ENCODE assay signal across 24 cellular contexts in the genomic region with DNA sequence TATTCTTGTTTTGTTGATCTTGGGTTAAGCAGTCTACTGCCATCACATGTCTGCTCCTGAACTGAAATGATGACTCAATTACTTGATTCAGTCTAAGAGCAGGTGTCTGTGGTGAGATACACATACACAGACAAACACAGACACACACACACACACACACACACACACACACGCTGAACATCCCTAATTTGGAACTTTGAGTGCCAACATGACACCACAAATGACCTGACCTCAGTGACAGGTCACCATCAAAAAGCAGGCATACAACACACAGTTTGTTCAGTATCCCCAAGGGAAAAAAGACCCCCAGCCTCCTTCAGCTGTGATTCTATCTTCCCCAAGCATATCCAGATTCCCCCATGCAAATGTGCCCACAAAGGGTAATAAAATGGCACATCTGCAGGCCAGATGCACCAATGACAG.
DNase-seq lines count a peak whose midpoint lies in the region; TF ChIP-seq lines count a peak whose summit lies in the region.
"Had no signal": no experiment of that assay in that cellular context is flagged by ENCODE, and none has a peak within 500 bp of the region (broad histone marks: within the 10 kb centered on the region; RNA-seq: fewer than 3 reads in every experiment).

No MANE protein-coding gene starts in this region.

- H3K4me1 Mint-ChIP-seq in mesothelial cell of epicardium, result peaks cover 14% of the 10 kb centered on the region
- peaks cover 17% of the 10 kb centered on the region for H3K4me1 Mint-ChIP-seq in Caco-2 (ENCODE audit: low read depth, unreplicated experiment)
- H3K4me1 Mint-ChIP-seq: stimulated activated naive CD8-positive, alpha-beta T cell treated with anti-CD3 and anti-CD28 coated beads, Interleukin-15, amount 100 ng/mL, for 72 hours had no signal

- CTCF ChIA-PET in Caco-2 (lab: Charles Lee), result interaction anchor here (0.9 kb wide), 1 partner anchor 63 kb away, joined by 3 read pairs; no protein-coding TSS in a partner anchor

- H3K9me3 ChIP-seq in Caco-2, result 0 out of 2 replicates have a peak, but pooled peaks cover 6% of the 10 kb centered on the region
- no peaks in the 10 kb centered on the region for H3K9me3 ChIP-seq in right atrium auricular region
- H3K9me3 ChIP-seq: ascending aorta, uterus had no signal

- no peak overlapping the region for H3K4me3 ChIP-seq in epithelial cell of esophagus (ENCODE audit: low read length)
- no peak overlapping the region for H3K4me3 ChIP-seq in Caco-2 (ENCODE audit: low read depth, low read length)
- no peak overlapping the region for H3K4me3 ChIP-seq in right atrium auricular region
- H3K4me3 ChIP-seq: ascending aorta, skin epidermis, uterus had no signal

- H3K4me1 ChIP-seq in Caco-2 (peaks cover 22% of the 10 kb centered on the region), right atrium auricular region (no peaks in the 10 kb centered on the region)
- H3K4me1 ChIP-seq: ascending aorta, uterus had no signal

- POLR2A ChIA-PET in Caco-2 (lab: Charles Lee), result interaction anchor here (1.2 kb wide), 1 partner anchor 22 kb away, joined by 4 read pairs; no protein-coding TSS in a partner anchor

- H3K27ac ChIP-seq in right atrium auricular region, result no peak overlapping the region
- H3K27ac ChIP-seq: ascending aorta, skin epidermis, uterus had no signal

- H3K4me3 Mint-ChIP-seq in mesothelial cell of epicardium (no peak overlapping the region), Caco-2 (ENCODE audit: unreplicated experiment) (no peak overlapping the region)
- H3K4me3 Mint-ChIP-seq: activated CD8-positive, alpha-beta T cell treated with anti-CD3 and anti-CD28 coated beads, Interleukin-2, amount 10 ng/mL, durations not matched to agents 7 days and 5 days; activated naive CD4-positive, alpha-beta T cell treated with anti-CD3 and anti-CD28 coated beads for 36 hours; activated T-cell treated with anti-CD3 and anti-CD28 coated beads, Interleukin-2, amount 50 U/mL, for 24 hours; CD4-positive, alpha-beta T cell; effector memory CD8-positive, alpha-beta T cell; nephron progenitor cell; stimulated activated naive CD8-positive, alpha-beta T cell treated with anti-CD3 and anti-CD28 coated beads, Interleukin-15, amount 100 ng/mL, for 72 hours; T-helper 17 cell; WTC11 had no signal

- no peak for TF ChIP-seq CTCF in epithelial cell of esophagus (IDR thresholded peaks at IDR 0.05; ENCODE audit: insufficient read depth, low read depth, low read length, missing control alignments)
- TF ChIP-seq CTCF in mesothelial cell of epicardium (IDR thresholded peaks at IDR 0.05; ENCODE audit: unreplicated experiment), result no peak
- no peak for TF ChIP-seq CTCF in Caco-2 (IDR thresholded peaks at IDR 0.05; ENCODE audit: insufficient read depth in 1 of 2, low read depth in 1 of 2, low read length in 1 of 2, severe bottlenecking in 1 of 2, unreplicated experiment in 1 of 2)
- no peak for TF ChIP-seq CTCF in right atrium auricular region (IDR thresholded peaks at IDR 0.05)

- H3K36me3 ChIP-seq in Caco-2 (ENCODE audit: control insufficient read depth, insufficient read depth, low read length) (peaks cover 5% of the 10 kb centered on the region), right atrium auricular region (peaks cover 38% of the 10 kb centered on the region)
- H3K36me3 ChIP-seq: uterus had no signal

- H3K27ac Mint-ChIP-seq in mesothelial cell of epicardium (peak overlapping the region; percentile 73), Caco-2 (ENCODE audit: unreplicated experiment) (no peak overlapping the region)
- H3K27ac Mint-ChIP-seq: activated CD8-positive, alpha-beta T cell treated with anti-CD3 and anti-CD28 coated beads, Interleukin-2, amount 10 ng/mL, durations not matched to agents 7 days and 5 days; activated naive CD4-positive, alpha-beta T cell treated with anti-CD3 and anti-CD28 coated beads for 36 hours; activated T-cell treated with anti-CD3 and anti-CD28 coated beads, Interleukin-2, amount 50 U/mL, for 24 hours; CD4-positive, alpha-beta T cell; effector memory CD8-positive, alpha-beta T cell; stimulated activated naive CD8-positive, alpha-beta T cell treated with anti-CD3 and anti-CD28 coated beads, Interleukin-15, amount 100 ng/mL, for 72 hours; T-helper 17 cell; WTC11 had no signal

- H3K27me3 ChIP-seq in Caco-2 (replicated peaks; ENCODE audit: control insufficient read depth, insufficient read depth, low read length) (no peaks in the 10 kb centered on the region), right atrium auricular region (no peaks in the 10 kb centered on the region)
- H3K27me3 ChIP-seq: ascending aorta, uterus had no signal

- BruUV-seq in Caco-2 (replicated peaks; lab: Mats Ljungman, UMichigan), result no TSS peak

- DNase-seq in HCEC 1CT (peak; percentile 23), RPMI7951 (ENCODE audit: low read depth) (peak; percentile 7), epithelial cell of esophagus (ENCODE audit: low read depth) (peak; percentile 88), mesothelial cell of epicardium (ENCODE audit: low spot score in 2 of 2, unreplicated experiment in 2 of 2) (no peak), DMS79 treated with DMSO at 0.1 percent for 48 hours (lab: John Stamatoyannopoulos, UW) (no peak), cerebellar cortex (ENCODE audit: low spot score) (no peak), Caco-2 (no peak), right atrium auricular region (ENCODE audit: low spot score) (no peak)
- DNase-seq: activated CD8-positive, alpha-beta T cell treated with anti-CD3 and anti-CD28 coated beads, Interleukin-2, amount 10 ng/mL, durations not matched to agents 7 days and 5 days; activated naive CD4-positive, alpha-beta T cell treated with anti-CD3 and anti-CD28 coated beads for 36 hours; activated T-cell treated with anti-CD3 and anti-CD28 coated beads, Interleukin-2, amount 50 U/mL, for 24 hours; CD4-positive, alpha-beta T cell; effector memory CD8-positive, alpha-beta T cell; NCI-H2107; NCI-H510A; nephron progenitor cell; posterior cingulate gyrus; SHP77; stimulated activated naive CD8-positive, alpha-beta T cell treated with anti-CD3 and anti-CD28 coated beads, Interleukin-15, amount 100 ng/mL, for 72 hours; T-helper 17 cell; uterus had no signal

- intact Hi-C loops in Caco-2 (cut with micrococcal nuclease; ENCODE audit: unreplicated experiment), result loop anchor here (1.0 to 10.0 kb wide), 3 partner anchors 16 to 304 kb away; a partner anchor contains a TSS

- H3K27me3 Mint-ChIP-seq in mesothelial cell of epicardium (ENCODE audit: low read depth) (no peaks in the 10 kb centered on the region), Caco-2 (ENCODE audit: insufficient read depth, unreplicated experiment) (no peaks in the 10 kb centered on the region)
- H3K27me3 Mint-ChIP-seq: activated T-cell treated with anti-CD3 and anti-CD28 coated beads, Interleukin-2, amount 50 U/mL, for 24 hours; CD4-positive, alpha-beta T cell; effector memory CD8-positive, alpha-beta T cell; stimulated activated naive CD8-positive, alpha-beta T cell treated with anti-CD3 and anti-CD28 coated beads, Interleukin-15, amount 100 ng/mL, for 72 hours; T-helper 17 cell had no signal

- H3K36me3 Mint-ChIP-seq in mesothelial cell of epicardium, result peaks cover 40% of the 10 kb centered on the region
- H3K36me3 Mint-ChIP-seq in Caco-2 (ENCODE audit: insufficient read depth, unreplicated experiment), result peaks cover 54% of the 10 kb centered on the region

- H3K9me3 Mint-ChIP-seq in mesothelial cell of epicardium (peaks cover 13% of the 10 kb centered on the region), Caco-2 (ENCODE audit: unreplicated experiment) (no peaks in the 10 kb centered on the region)
- H3K9me3 Mint-ChIP-seq: activated naive CD4-positive, alpha-beta T cell treated with anti-CD3 and anti-CD28 coated beads for 36 hours; activated T-cell treated with anti-CD3 and anti-CD28 coated beads, Interleukin-2, amount 50 U/mL, for 24 hours; CD4-positive, alpha-beta T cell; effector memory CD8-positive, alpha-beta T cell; stimulated activated naive CD8-positive, alpha-beta T cell treated with anti-CD3 and anti-CD28 coated beads, Interleukin-15, amount 100 ng/mL, for 72 hours had no signal

Comparison
In these comparisons a context has a peak if more than half of its experiments do, and no peak if none do; other contexts are left out.
1. DNase-seq: peak in HCEC 1CT (single experiment), RPMI7951 (single experiment) and epithelial cell of esophagus (single experiment); none in mesothelial cell of epicardium (0 of 2), DMS79 treated with DMSO at 0.1 percent for 48 hours (single experiment), cerebellar cortex (single experiment), Caco-2 (0 of 2) and right atrium auricular region (single experiment).